ENCODE assay signal across 8 cellular contexts in genomic region chr4:80462537-80463207, GRCh38.
A peak's percentile ranks its signal among the peaks of the same experiment; 100 is the strongest.
DNase-seq lines count a peak whose midpoint lies in the region; ATAC-seq and TF ChIP-seq lines count a peak whose summit lies in the region.

No MANE protein-coding gene starts in this region.

- peak overlapping the region; percentile 24 for H3K27ac ChIP-seq in OCI-LY1 (ENCODE audit: low read depth, low read length, poor library complexity, severe bottlenecking)
- H3K27ac ChIP-seq in lower lobe of right lung: no peak overlapping the region

- H3K79me2 ChIP-seq in OCI-LY1 (ENCODE audit: insufficient read depth, low read length): no peaks in the 10 kb centered on the region

- H4K20me1 ChIP-seq in OCI-LY1 (ENCODE audit: insufficient read depth, low read length): no peaks in the 10 kb centered on the region

- H3F3A ChIP-seq in OCI-LY1 (ENCODE audit: insufficient read depth, low read length): no peaks in the 10 kb centered on the region

- H3K36me3 ChIP-seq in OCI-LY1 (ENCODE audit: insufficient read depth, low read length): no peaks in the 10 kb centered on the region
- no peaks in the 10 kb centered on the region for H3K36me3 ChIP-seq in lower lobe of right lung

- peak overlapping the region; percentile 54 for H3K4me2 ChIP-seq in OCI-LY1 (ENCODE audit: low read length)

- H3K4me1 ChIP-seq in OCI-LY1 (ENCODE audit: insufficient read depth, low read length, severe bottlenecking) (peaks cover 26% of the 10 kb centered on the region), lower lobe of right lung (no peaks in the 10 kb centered on the region)

- ATAC-seq in GM21529 (IDR thresholded peaks at IDR 0.05; ENCODE audit: unreplicated experiment) (peak; percentile 74), lower lobe of right lung (peak in 1 of 2 donors; percentile 50), GM19463 (IDR thresholded peaks at IDR 0.05; ENCODE audit: unreplicated experiment) (no peak)

- no peaks in the 10 kb centered on the region for H3K9me2 ChIP-seq in OCI-LY1 (ENCODE audit: low read depth, low read length)

- peak; percentile 9 for DNase-seq in GM03348 (ENCODE audit: low spot score)
- DNase-seq in lower lobe of right lung: no peak
- DNase-seq in dermis blood vessel endothelial cell: no peak
- DNase-seq in NCI-H510A (lab: John Stamatoyannopoulos, UW): no peak
- no peak for DNase-seq in NCI-H2196 (lab: John Stamatoyannopoulos, UW; ENCODE audit: unreplicated experiment)

- intact Hi-C loops in lower lobe of right lung (cut with DNase I): no loop called here

- peak overlapping the region; percentile 14 for H3K4me3 ChIP-seq in OCI-LY1 (ENCODE audit: low read depth, low read length, poor library complexity, severe bottlenecking)
- H3K4me3 ChIP-seq in lower lobe of right lung: peak overlapping the region; percentile 32

- H3K9ac ChIP-seq in OCI-LY1 (ENCODE audit: low read length): no peak overlapping the region

- H3K9me3 ChIP-seq in OCI-LY1 (ENCODE audit: low read length) (no peaks in the 10 kb centered on the region), lower lobe of right lung (no peaks in the 10 kb centered on the region)

- no peaks in the 10 kb centered on the region for H3K27me3 ChIP-seq in OCI-LY1 (ENCODE audit: insufficient read depth, low read length)
- H3K27me3 ChIP-seq in lower lobe of right lung (ENCODE audit: low read depth): no peaks in the 10 kb centered on the region

- H2AFZ ChIP-seq in OCI-LY1 (ENCODE audit: low read length): peak overlapping the region; percentile 64

- TF ChIP-seq CTCF in OCI-LY1 (IDR thresholded peaks at IDR 0.05; ENCODE audit: low read length): no peak
- no peak for TF ChIP-seq CTCF in lower lobe of right lung (IDR thresholded peaks at IDR 0.05)
